7 cellular contexts compared by ENCODE assay signal in genomic region chr16:588639-588888, GRCh38.
A peak's percentile ranks its signal among the peaks of the same experiment; 100 is the strongest.
DNase-seq lines count a peak whose midpoint lies in the region; ATAC-seq and TF ChIP-seq lines count a peak whose summit lies in the region.

No MANE protein-coding gene starts in this region.

- peaks cover 60% of the 10 kb centered on the region for H3K27me3 ChIP-seq in iPS-20b (ENCODE audit: insufficient read depth, low read length)

- TF ChIP-seq CTCF in RWPE1 (conservative IDR thresholded peaks at IDR 0.05; ENCODE audit: low read depth): no peak

- no peak for DNase-seq in RWPE1 (ENCODE audit: low spot score)
- DNase-seq in amniotic epithelial cell (ENCODE audit: low read depth): peak; percentile 71
- DNase-seq in stimulated activated CD4-positive, alpha-beta T cell treated with anti-CD3 and anti-CD28 coated beads, Interleukin-1b, Interleukin-23, amount 100 ng/mL, for 48 hours: peak; percentile 79
- no peak for DNase-seq in hippocampal formation (lab: John Stamatoyannopoulos, UW)

- no peaks in the 10 kb centered on the region for H3K36me3 ChIP-seq in iPS-20b (ENCODE audit: insufficient read depth, low read depth, low read length)

- H3K27ac ChIP-seq in RWPE1: peak overlapping the region; percentile 98
- H3K27ac ChIP-seq in iPS-20b (ENCODE audit: low read length): peak overlapping the region; percentile 99

- H3K4me1 ChIP-seq in iPS-20b (ENCODE audit: insufficient read depth, low read length): no peaks in the 10 kb centered on the region; the same call in 1 of the 2 replicates

- POLR2A ChIA-PET in RWPE1 (lab: Yijun Ruan, JAX; ENCODE audit: low non-redundant PET): no interaction called here

- peak overlapping the region; percentile 97 for H3K9ac ChIP-seq in iPS-20b (ENCODE audit: low read depth, low read length)

- H3K4me3 ChIP-seq in iPS-20b (ENCODE audit: low read length): peak overlapping the region; percentile 95

- peak; percentile 5 for ATAC-seq in GM18858 (IDR thresholded peaks at IDR 0.05; ENCODE audit: unreplicated experiment)
- peak; percentile 1 for ATAC-seq in HG02678 (IDR thresholded peaks at IDR 0.05; ENCODE audit: unreplicated experiment)

- CTCF ChIA-PET in RWPE1 (lab: Yijun Ruan, JAX): no interaction called here

- H3K9me3 ChIP-seq in iPS-20b (ENCODE audit: insufficient read depth, low read depth, low read length): no peaks in the 10 kb centered on the region

Comparison
In these comparisons a context has a peak if more than half of its experiments do, and no peak if none do; other contexts are left out.
1. DNase-seq: peak in amniotic epithelial cell (single experiment) and stimulated activated CD4-positive, alpha-beta T cell treated with anti-CD3 and anti-CD28 coated beads, Interleukin-1b, Interleukin-23, amount 100 ng/mL, for 48 hours (single experiment); none in RWPE1 (single experiment) and hippocampal formation (0 of 2).